Comparison of ENCODE assay signal across 8 cellular contexts in the genomic region with DNA sequence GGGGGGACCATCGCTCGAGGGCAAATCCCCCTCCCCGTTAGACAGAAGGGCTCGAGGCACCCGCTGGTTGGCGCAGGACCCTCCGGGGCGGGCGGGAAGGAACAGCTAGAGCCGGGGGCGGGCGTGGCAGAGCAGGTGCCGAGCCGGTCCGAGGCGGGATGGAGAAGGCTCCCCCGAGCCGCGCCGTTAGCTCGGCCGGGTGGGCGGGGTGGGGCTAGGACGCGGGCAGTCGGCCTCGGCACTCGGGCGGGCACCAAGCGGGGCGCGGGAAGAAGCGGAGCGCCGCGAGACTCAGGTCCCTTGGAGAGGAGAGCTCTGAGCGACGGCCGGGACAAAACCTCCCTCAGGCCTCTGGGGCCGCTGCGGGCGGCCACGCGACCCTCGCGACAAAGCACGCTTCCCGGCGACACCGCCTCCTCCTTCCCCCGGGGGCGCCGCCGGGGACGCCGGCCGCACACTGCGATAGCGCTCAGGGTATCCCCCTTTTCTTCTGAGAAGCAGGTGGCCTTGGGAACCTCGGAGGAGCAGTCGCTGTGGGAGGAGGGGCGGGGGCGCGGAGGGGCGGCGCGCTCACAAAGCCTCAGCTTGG. TPM values are rescaled to one million over a fixed set of nuclear protein-coding genes. Genes with fewer than 3 reads are reported as not detected.
DNase-seq lines count a peak whose midpoint lies in the region; ATAC-seq and TF ChIP-seq lines count a peak whose summit lies in the region.

No MANE protein-coding gene starts in this region.

- no peaks in the 10 kb centered on the region for H3K4me1 ChIP-seq in BE2C

- H3K27ac Mint-ChIP-seq in osteocyte (ENCODE audit: unreplicated experiment): no peak overlapping the region

- H3K9me3 Mint-ChIP-seq in osteocyte (ENCODE audit: unreplicated experiment): no peaks in the 10 kb centered on the region

- TF ChIP-seq CTCF in BE2C (IDR thresholded peaks at IDR 0.05; ENCODE audit: low read depth, low read length): no peak
- TF ChIP-seq CTCF in GM20000 (IDR thresholded peaks at IDR 0.05; ENCODE audit: extremely low read depth, missing control alignments): no peak
- TF ChIP-seq CTCF in fibroblast of pulmonary artery (IDR thresholded peaks at IDR 0.05; ENCODE audit: low read length, missing control alignments): no peak
- TF ChIP-seq CTCF in osteocyte (IDR thresholded peaks at IDR 0.05): no peak

- no peaks in the 10 kb centered on the region for H3K4me1 Mint-ChIP-seq in osteocyte (ENCODE audit: unreplicated experiment)

- peaks cover 40% of the 10 kb centered on the region for H3K27me3 Mint-ChIP-seq in osteocyte (ENCODE audit: unreplicated experiment)

- peak overlapping the region; percentile 47 for H3K4me3 ChIP-seq in BE2C (ENCODE audit: low read depth, low read length)
- H3K4me3 ChIP-seq in fibroblast of pulmonary artery (replicated peaks; ENCODE audit: low read depth, low read length): peak overlapping the region; percentile 65

- H3K4me3 Mint-ChIP-seq in osteocyte (ENCODE audit: unreplicated experiment): peak overlapping the region; percentile 35

- DNase-seq in BE2C (peak; percentile 29), GM20000 (ENCODE audit: low spot score) (peak; percentile 60), NCI-H526 treated with DMSO at 0.1 percent for 48 hours (lab: John Stamatoyannopoulos, UW) (peak; percentile 4), fibroblast of pulmonary artery (ENCODE audit: low read depth) (no peak), osteocyte (ENCODE audit: extremely low spot score, unreplicated experiment) (no peak), NCI-H226 (no peak)
- no peak for DNase-seq in effector CD8-positive, alpha-beta T cell (lab: John Stamatoyannopoulos, UW)

- H3K36me3 ChIP-seq in BE2C: no peaks in the 10 kb centered on the region

- no peak for ATAC-seq in GM21737 (IDR thresholded peaks at IDR 0.05; ENCODE audit: unreplicated experiment)

- no peaks in the 10 kb centered on the region for H3K9me3 ChIP-seq in BE2C

- no peaks in the 10 kb centered on the region for H3K36me3 Mint-ChIP-seq in osteocyte (ENCODE audit: unreplicated experiment)

- peaks cover 7% of the 10 kb centered on the region; the same call in 1 of the 2 replicates for H3K27me3 ChIP-seq in BE2C

RNA-seq across cellular contexts. Expression of a gene that starts 0.7 kb away (rescaled TPM):
- 23.1 TPM for polyA plus RNA-seq in BE2C (2012; ENCODE audit: insufficient read depth, insufficient read length, low read depth)
- total RNA-seq in osteocyte: 0.73 and 1.2 TPM in 2 replicates

Comparison
In these comparisons a context has a peak if more than half of its experiments do, and no peak if none do; other contexts are left out.
1. DNase-seq: peak in BE2C (single experiment), GM20000 (single experiment) and NCI-H526 treated with DMSO at 0.1 percent for 48 hours (single experiment); none in fibroblast of pulmonary artery (single experiment), osteocyte (single experiment), effector CD8-positive, alpha-beta T cell (single experiment) and NCI-H226 (single experiment).